Comparison of ENCODE assay signal across 1 cellular context in genomic region chr18:5982332-5982731, GRCh38.
A peak's percentile ranks its signal among the peaks of the same experiment; 100 is the strongest.
TF ChIP-seq lines count a peak whose summit lies in the region.

No MANE protein-coding gene starts in this region.

TF ChIP-seq in GM12878, 131 proteins besides CTCF, POLR2A, EP300 and RAD21 (continued from another document and continues in another):
- TF ChIP-seq RELA (IDR thresholded peaks at IDR 0.05; ENCODE audit: borderline replicate concordance, partially characterized antibody) = no peak
- TF ChIP-seq USF1 (IDR thresholded peaks at IDR 0.05; ENCODE audit: borderline replicate concordance, extremely low read length, insufficient read depth, low read depth, low read length) = no peak
- TF ChIP-seq CREB1 (IDR thresholded peaks at IDR 0.05; ENCODE audit: low read depth) = no peak
- no peak for TF ChIP-seq NFXL1 (IDR thresholded peaks at IDR 0.05; ENCODE audit: borderline replicate concordance)
- no peak for TF ChIP-seq PML (IDR thresholded peaks at IDR 0.05; ENCODE audit: low read length)
- TF ChIP-seq SMARCA5 (IDR thresholded peaks at IDR 0.05) = no peak
- no peak for TF ChIP-seq SMAD1 (IDR thresholded peaks at IDR 0.05; ENCODE audit: low read depth, partially characterized antibody)
- TF ChIP-seq YY1 (IDR thresholded peaks at IDR 0.05; ENCODE audit: low read depth, low read length) = no peak
- TF ChIP-seq SMC3 (IDR thresholded peaks at IDR 0.05; ENCODE audit: borderline replicate concordance, low read length) = no peak
- TF ChIP-seq HCFC1 (IDR thresholded peaks at IDR 0.05; ENCODE audit: low read length) = no peak
- TF ChIP-seq IKZF2 (IDR thresholded peaks at IDR 0.05) = peak; percentile 88
- TF ChIP-seq IRF4 (IDR thresholded peaks at IDR 0.05; ENCODE audit: low read depth, low read length) = no peak
- TF ChIP-seq ZBTB11 (CRISPR knock-in tag; IDR thresholded peaks at IDR 0.05) = no peak
- TF ChIP-seq MTA2 (IDR thresholded peaks at IDR 0.05; ENCODE audit: low read depth) = peak; percentile 89
- no peak for TF ChIP-seq HDGF (IDR thresholded peaks at IDR 0.05)
- TF ChIP-seq MEF2A (IDR thresholded peaks at IDR 0.05; ENCODE audit: insufficient read depth, low read depth, low read length) = peak; percentile 57; the same call in 1 of the 2 replicates
- 0 out of 2 replicates have a peak, but pooled peaks have one; percentile 23 for TF ChIP-seq PKNOX1 (IDR thresholded peaks at IDR 0.05)
- no peak for TF ChIP-seq STAT3 (IDR thresholded peaks at IDR 0.05; ENCODE audit: low read depth, low read length)
- no peak for TF ChIP-seq WRNIP1 (IDR thresholded peaks at IDR 0.05; ENCODE audit: borderline replicate concordance, low read depth, low read length)
- no peak for TF ChIP-seq CUX1 (IDR thresholded peaks at IDR 0.05; ENCODE audit: insufficient replicate concordance, low read depth, low read length)
- TF ChIP-seq MTA3 (IDR thresholded peaks at IDR 0.05; ENCODE audit: borderline replicate concordance, low read length) = 0 out of 2 replicates have a peak, but pooled peaks have one; percentile 65
- no peak for TF ChIP-seq STAT1 (conservative IDR thresholded peaks at IDR 0.05)
- TF ChIP-seq PAX5 (IDR thresholded peaks at IDR 0.05; ENCODE audit: borderline replicate concordance, low read depth, low read length) = peak; percentile 69; the same call in 1 of the 2 replicates
- TF ChIP-seq NFIC (IDR thresholded peaks at IDR 0.05; ENCODE audit: low read depth, low read length) = peak; percentile 68
- TF ChIP-seq SPI1 (IDR thresholded peaks at IDR 0.05; ENCODE audit: borderline replicate concordance, insufficient read depth, low read depth, low read length) = no peak
- no peak for TF ChIP-seq FOXK2 (IDR thresholded peaks at IDR 0.05)
- TF ChIP-seq JUNB (IDR thresholded peaks at IDR 0.05) = no peak
- peak; percentile 48; the same call in 1 of the 2 replicates for TF ChIP-seq BCL11A (IDR thresholded peaks at IDR 0.05; ENCODE audit: low read depth, low read length)
- no peak for TF ChIP-seq GATAD2B (conservative IDR thresholded peaks at IDR 0.05; ENCODE audit: low read depth)
- no peak for TF ChIP-seq NBN (IDR thresholded peaks at IDR 0.05)
- TF ChIP-seq E2F4 (IDR thresholded peaks at IDR 0.05; ENCODE audit: low read depth, low read length) = no peak
- no peak for TF ChIP-seq RAD51 (IDR thresholded peaks at IDR 0.05)
- TF ChIP-seq CREM (IDR thresholded peaks at IDR 0.05; ENCODE audit: low read depth) = peak; percentile 20; the same call in 1 of the 2 replicates
- TF ChIP-seq CBFB (IDR thresholded peaks at IDR 0.05; ENCODE audit: low read depth) = 0 out of 2 replicates have a peak, but pooled peaks have one; percentile 34
- peak; percentile 82 for TF ChIP-seq MEF2B (IDR thresholded peaks at IDR 0.05; ENCODE audit: partially characterized antibody, poor library complexity, severe bottlenecking)
- TF ChIP-seq ZNF207 (IDR thresholded peaks at IDR 0.05; ENCODE audit: borderline replicate concordance) = no peak
- no peak for TF ChIP-seq KAT2A (conservative IDR thresholded peaks at IDR 0.05; ENCODE audit: control insufficient read depth, low read depth, low read length)
- TF ChIP-seq SKIL (IDR thresholded peaks at IDR 0.05; ENCODE audit: low read depth, poor library complexity, severe bottlenecking) = peak; percentile 63
- TF ChIP-seq USF2 (IDR thresholded peaks at IDR 0.05; ENCODE audit: borderline replicate concordance, low read depth, low read length) = no peak
- TF ChIP-seq IRF3 (IDR thresholded peaks at IDR 0.05) = no peak
- TF ChIP-seq ZNF274 (IDR thresholded peaks at IDR 0.05; ENCODE audit: insufficient read depth, insufficient read length) = no peak
- no peak for TF ChIP-seq CHD1 (IDR thresholded peaks at IDR 0.05; ENCODE audit: low read depth, low read length)
- TF ChIP-seq EED (IDR thresholded peaks at IDR 0.05; ENCODE audit: low read depth) = peak; percentile 47
- no peak for TF ChIP-seq IRF5 (IDR thresholded peaks at IDR 0.05; ENCODE audit: borderline replicate concordance)
- peak; percentile 70; the same call in 1 of the 2 replicates for TF ChIP-seq RELB (IDR thresholded peaks at IDR 0.05; ENCODE audit: low read depth)
